ENCODE assay signal across 25 cellular contexts in the genomic region with DNA sequence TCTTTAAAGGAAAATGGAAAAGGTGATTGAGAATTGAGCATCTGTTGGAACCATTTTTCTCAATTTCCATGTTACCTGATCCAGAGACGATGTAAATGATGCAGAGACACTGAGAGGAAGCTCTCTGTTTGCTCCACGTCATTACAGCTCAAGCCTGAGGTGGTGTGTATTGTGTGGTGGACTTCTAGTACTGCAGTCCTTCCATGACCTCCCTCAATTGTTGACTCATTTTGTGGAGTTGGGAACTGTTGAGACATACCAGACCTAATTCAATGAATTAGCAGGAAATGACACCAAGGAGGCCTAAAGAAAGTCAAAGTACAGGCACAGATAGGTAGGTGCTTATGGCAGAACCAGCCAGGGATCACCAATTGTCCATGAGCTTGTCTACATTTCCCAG. TPM values are rescaled to one million over a fixed set of nuclear protein-coding genes. Genes with fewer than 3 reads are reported as not detected.
A peak's percentile ranks its signal among the peaks of the same experiment; 100 is the strongest.
DNase-seq lines count a peak whose midpoint lies in the region; ATAC-seq and TF ChIP-seq lines count a peak whose summit lies in the region.
"Had no signal": no experiment of that assay in that cellular context is flagged by ENCODE, and none has a peak within 500 bp of the region (broad histone marks: within the 10 kb centered on the region; RNA-seq: fewer than 3 reads in every experiment).

No MANE protein-coding gene starts in this region.

- H3K9me3 ChIP-seq in IMR-90 (ENCODE audit: control insufficient read depth, insufficient read depth, low read length), result no peaks in the 10 kb centered on the region
- H3K9me3 ChIP-seq in mammary epithelial cell (replicated peaks; ENCODE audit: insufficient read depth, low read length), result no peaks in the 10 kb centered on the region
- no peaks in the 10 kb centered on the region for H3K9me3 ChIP-seq in mesenchymal stem cell (ENCODE audit: control insufficient read depth, low read length)
- no peaks in the 10 kb centered on the region for H3K9me3 ChIP-seq in hepatocyte (ENCODE audit: low read depth)
- H3K9me3 ChIP-seq: adrenal gland, SK-N-SH, testis had no signal

- H2BK5ac ChIP-seq in IMR-90 (ENCODE audit: low read depth, low read length, poor library complexity, severe bottlenecking) (peak overlapping the region; percentile 53), mesenchymal stem cell (ENCODE audit: low read depth, low read length, poor library complexity, severe bottlenecking) (no peak overlapping the region)

- no peak overlapping the region for H3K56ac ChIP-seq in IMR-90 (ENCODE audit: extremely low read depth, insufficient read depth, low read length)

- no peaks in the 10 kb centered on the region for H4K20me1 ChIP-seq in IMR-90 (ENCODE audit: insufficient read depth, low read length)
- H4K20me1 ChIP-seq in mammary epithelial cell (ENCODE audit: insufficient read depth, low read length), result no peaks in the 10 kb centered on the region
- no peaks in the 10 kb centered on the region for H4K20me1 ChIP-seq in hepatocyte (ENCODE audit: insufficient read depth, poor library complexity, severe bottlenecking)

- H4K91ac ChIP-seq in IMR-90 (ENCODE audit: insufficient read depth, low read depth, low read length) (peak overlapping the region; percentile 45; the same call in 1 of the 2 replicates), mesenchymal stem cell (ENCODE audit: low read length) (no peak overlapping the region)

- CTCF ChIA-PET in IMR-90 (lab: Yijun Ruan, JAX), result interaction anchor here (0.7 kb wide), 1 partner anchor 13 kb away, joined by 5 read pairs; no protein-coding TSS in a partner anchor
- CTCF ChIA-PET in mammary epithelial cell (lab: Charles Lee; ENCODE audit: low non-redundant PET), result no interaction called here

- H3K4me1 ChIP-seq in IMR-90 (ENCODE audit: control insufficient read depth, insufficient read depth, low read length) (peaks cover 9% of the 10 kb centered on the region), mammary epithelial cell (ENCODE audit: insufficient read depth, low read length) (peaks cover 5% of the 10 kb centered on the region), mesenchymal stem cell (ENCODE audit: control insufficient read depth, insufficient read depth, low read depth, low read length) (no peaks in the 10 kb centered on the region), hepatocyte (ENCODE audit: insufficient read depth) (no peaks in the 10 kb centered on the region)
- H3K4me1 ChIP-seq: adrenal gland, testis had no signal

- BruUV-seq in IMR-90 (replicated peaks; lab: Mats Ljungman, UMichigan) (no TSS peak), mammary epithelial cell (replicated peaks; lab: Mats Ljungman, UMichigan) (no TSS peak)

- H4K8ac ChIP-seq in IMR-90 (ENCODE audit: low read depth in 2 of 2, low read length in 2 of 2) (peak overlapping the region in 1 of 2 experiments; percentile 27; a peak in 1 of 4 replicates), mesenchymal stem cell (ENCODE audit: low read length) (no peak overlapping the region)

- peaks cover 6% of the 10 kb centered on the region for H3K9me1 ChIP-seq in IMR-90 (ENCODE audit: insufficient read depth, low read length)

- no peak overlapping the region for H3K4me2 ChIP-seq in IMR-90 (ENCODE audit: low read depth, low read length)
- no peak overlapping the region for H3K4me2 ChIP-seq in mammary epithelial cell (ENCODE audit: insufficient read depth, low read depth, low read length)
- H3K4me2 ChIP-seq in mesenchymal stem cell (ENCODE audit: low read length, poor library complexity, severe bottlenecking), result no peak overlapping the region
- H3K4me2 ChIP-seq in hepatocyte, result no peak overlapping the region
- H3K4me2 ChIP-seq: SK-N-SH had no signal

- H3K79me1 ChIP-seq in IMR-90 (ENCODE audit: low read depth in 1 of 2, low read length in 2 of 2) (no peaks in the 10 kb centered on the region), mesenchymal stem cell (replicated peaks; ENCODE audit: low read length, poor library complexity, severe bottlenecking) (no peaks in the 10 kb centered on the region)

- peak overlapping the region; percentile 81; the same call in 1 of the 2 replicates for H4K5ac ChIP-seq in IMR-90 (ENCODE audit: low read depth, low read length)

- H2BK15ac ChIP-seq in IMR-90 (ENCODE audit: low read depth, low read length) (peak overlapping the region; percentile 74), mesenchymal stem cell (ENCODE audit: low read depth, poor library complexity, severe bottlenecking) (no peak overlapping the region)

- TF ChIP-seq CTCF in IMR-90 (conservative IDR thresholded peaks at IDR 0.05; ENCODE audit: low read depth, low read length) (no peak), mammary epithelial cell (conservative IDR thresholded peaks at IDR 0.05 in 1 of 2, IDR thresholded peaks at IDR 0.05 in 1 of 2; ENCODE audit: extremely low read depth in 1 of 2, insufficient read depth in 1 of 2, low read depth in 1 of 2, low read length in 2 of 2) (no peak), hepatocyte (IDR thresholded peaks at IDR 0.05; ENCODE audit: poor library complexity) (no peak)

- H2AK5ac ChIP-seq in IMR-90 (ENCODE audit: low read depth, low read length), result peak overlapping the region; percentile 76; the same call in 1 of the 2 replicates
- H2AK5ac ChIP-seq in mesenchymal stem cell (ENCODE audit: low read length, severe bottlenecking), result no peak overlapping the region

- peak overlapping the region; percentile 84; the same call in 1 of the 2 replicates for H3K18ac ChIP-seq in IMR-90 (ENCODE audit: low read depth, low read length)
- H3K18ac ChIP-seq in mesenchymal stem cell (ENCODE audit: low read depth in 1 of 2, low read length in 2 of 2), result no peak overlapping the region

- dilution Hi-C loops in IMR-90 (cut with HindIII; ENCODE audit: low sequenced_read_pairs, unreplicated experiment), result no loop called here
- dilution Hi-C loops in mammary epithelial cell (cut with HindIII; ENCODE audit: low sequenced_read_pairs), result no loop called here

- H3K79me2 ChIP-seq in mammary epithelial cell (ENCODE audit: insufficient read depth, low read length) (no peaks in the 10 kb centered on the region), hepatocyte (no peaks in the 10 kb centered on the region)

- peak; percentile 30 for DNase-seq in EH (ENCODE audit: low read depth)
- DNase-seq in IMR-90, result peak; percentile 28
- peak; percentile 25 for DNase-seq in mammary epithelial cell
- peak; percentile 24 for DNase-seq in mesenchymal stem cell
- no peak for DNase-seq in NCI-H128 (lab: John Stamatoyannopoulos, UW; ENCODE audit: unreplicated experiment)
- no peak for DNase-seq in mesenteric fat pad (ENCODE audit: low spot score)
- DNase-seq in hepatocyte (ENCODE audit: low spot score), result no peak
- DNase-seq: activated B cell treated with CpG ODN at 0.5 μM for 24 hours; activated CD4-positive, alpha-beta T cell treated with anti-CD3 and anti-CD28 coated beads, Interleukin-2, amount 50 U/mL, for 48 hours; activated gamma-delta T cell treated with Interleukin-2 at 50 U/mL for 16 hours; activated T-cell treated with anti-CD3 and anti-CD28 coated beads for 4 hours; adrenal gland; caudate nucleus; DMS79 treated with DMSO at 0.1 percent for 48 hours; glutamatergic neuron; MV-4-11; NCI-H187 treated with DMSO at 0.1 percent for 48 hours; NCI-H345; SK-N-SH; stimulated activated CD4-positive, alpha-beta T cell treated with anti-CD3 and anti-CD28 coated beads, Interleukin-2, amount 100 ng/mL, for 24 hours; stimulated activated naive B cell treated with anti-CD40 and anti-IgM and Interleukin-4, amounts not matched to agents 10 μg/mL and 1 μg/mL and 100 μg/mL, for 72 hours; testis had no signal

- no peak overlapping the region for H3K4me3 ChIP-seq in IMR-90 (ENCODE audit: insufficient read depth, low read depth, low read length)
- no peak overlapping the region for H3K4me3 ChIP-seq in mammary epithelial cell (replicated peaks in 1 of 3; ENCODE audit: insufficient read depth in 1 of 3, low read depth in 2 of 3, low read length in 3 of 3)
- H3K4me3 ChIP-seq in mesenchymal stem cell (ENCODE audit: insufficient read depth in 1 of 2, low read depth in 1 of 2, low read length in 2 of 2), result no peak overlapping the region
- no peak overlapping the region for H3K4me3 ChIP-seq in hepatocyte
- H3K4me3 ChIP-seq: adrenal gland, testis had no signal

- H3K9ac ChIP-seq in IMR-90 (ENCODE audit: low read depth, low read length) (no peak overlapping the region), mammary epithelial cell (ENCODE audit: insufficient read depth, low read length) (no peak overlapping the region), mesenchymal stem cell (ENCODE audit: low read length) (no peak overlapping the region)
- H3K9ac ChIP-seq: SK-N-SH had no signal

- POLR2A ChIA-PET in IMR-90 (lab: Charles Lee; ENCODE audit: unreplicated experiment), result no interaction called here

- in situ Hi-C loops in IMR-90 (cut with MboI; ENCODE audit: low sequenced_read_pairs) (no loop called here), mammary epithelial cell (cut with MboI; ENCODE audit: low sequenced_read_pairs in 2 of 2) (no loop called here)

- no CpG with 5 or more reads among the region's 2 CpGs for WGBS in IMR-90 (ENCODE audit: extremely low coverage in 2 of 2, insufficient read length in 1 of 2), 2 experiments
- 91% methylated on average over 2 of the region's 2 CpGs for WGBS in mammary epithelial cell (ENCODE audit: low coverage, missing lambda C conversion rate)
- WGBS in mesenchymal stem cell, result 76% methylated on average over 2 of the region's 2 CpGs
- 86% methylated on average over 2 of the region's 2 CpGs for WGBS in hepatocyte (ENCODE audit: low lambda C conversion rate, missing lambda C conversion rate)

- no peaks in the 10 kb centered on the region for H3K9me2 ChIP-seq in hepatocyte (replicated peaks; ENCODE audit: insufficient read depth)
- H3K9me2 ChIP-seq: SK-N-SH had no signal

- H3K14ac ChIP-seq in IMR-90 (replicated peaks; ENCODE audit: low read depth, low read length) (peak overlapping the region; percentile 71), mesenchymal stem cell (ENCODE audit: low read length in 2 of 2) (no peak overlapping the region)

- TF ChIP-seq RAD21 in IMR-90 (IDR thresholded peaks at IDR 0.05; ENCODE audit: low read length), result no peak

- H2BK20ac ChIP-seq in IMR-90 (ENCODE audit: low read depth, low read length), result peak overlapping the region; percentile 74

- H3K23ac ChIP-seq in IMR-90 (ENCODE audit: low read depth, low read length) (peak overlapping the region; percentile 71; the same call in 1 of the 2 replicates), mesenchymal stem cell (ENCODE audit: low read length in 2 of 2) (no peak overlapping the region)

- no peaks in the 10 kb centered on the region for H3K27me3 ChIP-seq in IMR-90 (ENCODE audit: control insufficient read depth, insufficient read depth, low read length)
- H3K27me3 ChIP-seq in mammary epithelial cell (ENCODE audit: insufficient read depth, low read length), result no peaks in the 10 kb centered on the region
- no peaks in the 10 kb centered on the region for H3K27me3 ChIP-seq in mesenchymal stem cell (ENCODE audit: control insufficient read depth in 1 of 2, insufficient read depth in 1 of 2, low read length in 2 of 2)
- H3K27me3 ChIP-seq in hepatocyte, result no peaks in the 10 kb centered on the region
- H3K27me3 ChIP-seq: adrenal gland, testis had no signal

- H3K4ac ChIP-seq in IMR-90 (ENCODE audit: low read depth, low read length) (peak overlapping the region; percentile 36), mesenchymal stem cell (ENCODE audit: low read depth in 1 of 2, low read length in 2 of 2) (no peak overlapping the region)

- no peak for ATAC-seq in IMR-90 (ENCODE audit: low read depth)
- ATAC-seq: esophagus mucosa; natural killer cell treated with Interleukin-12 subunit alpha and Interleukin-12 subunit beta and Interleukin-15 and Interleukin-18, amount 100 ng/mL, for 72 hours; stimulated activated naive B cell treated with anti-CD40 and anti-IgM and Interleukin-4, amounts not matched to agents 10 μg/mL and 1 μg/mL and 100 μg/mL, for 72 hours had no signal

- no peak overlapping the region for H2BK12ac ChIP-seq in mesenchymal stem cell (ENCODE audit: low read length in 2 of 2)

- intact Hi-C loops in IMR-90 (cut with micrococcal nuclease) (no loop called here), mammary epithelial cell (cut with micrococcal nuclease) (no loop called here)

- H3K36me3 ChIP-seq in IMR-90 (ENCODE audit: control insufficient read depth, insufficient read depth, low read length) (no peaks in the 10 kb centered on the region), mammary epithelial cell (ENCODE audit: insufficient read depth, low read length) (no peaks in the 10 kb centered on the region), mesenchymal stem cell (ENCODE audit: control insufficient read depth in 1 of 2, insufficient read depth in 2 of 2, low read depth in 1 of 2, low read length in 2 of 2) (no peaks in the 10 kb centered on the region), hepatocyte (replicated peaks; ENCODE audit: insufficient read depth, low read depth) (no peaks in the 10 kb centered on the region)
- H3K36me3 ChIP-seq: adrenal gland had no signal

- H2BK120ac ChIP-seq in IMR-90 (ENCODE audit: low read depth, low read length) (peak overlapping the region; percentile 44; the same call in 1 of the 2 replicates), mesenchymal stem cell (ENCODE audit: low read depth, low read length) (no peak overlapping the region)

- H3K27ac ChIP-seq in IMR-90 (ENCODE audit: insufficient read depth, low read length) (no peak overlapping the region), mammary epithelial cell (ENCODE audit: insufficient read depth, low read depth, low read length) (no peak overlapping the region), mesenchymal stem cell (ENCODE audit: low read length, poor library complexity, severe bottlenecking) (no peak overlapping the region), hepatocyte (no peak overlapping the region)
- H3K27ac ChIP-seq: adrenal gland, testis had no signal

- H2AFZ ChIP-seq in IMR-90 (replicated peaks; ENCODE audit: low read length, poor library complexity) (peak overlapping the region; percentile 60), mammary epithelial cell (ENCODE audit: low read depth, low read length) (no peak overlapping the region), mesenchymal stem cell (ENCODE audit: low read depth, low read length) (no peak overlapping the region), hepatocyte (no peak overlapping the region)

- TF ChIP-seq POLR2A in IMR-90 (IDR thresholded peaks at IDR 0.05; ENCODE audit: low read depth, low read length), result no peak

- H2AK9ac ChIP-seq in IMR-90 (replicated peaks; ENCODE audit: low read depth, low read length, poor library complexity), result no peak overlapping the region

RNA-seq across cellular contexts. Expression of a gene that starts 15.6 kb away (rescaled TPM):
- total RNA-seq in IMR-90 (2012; rRNA removed), result under 0.01 and 0.18 TPM in 2 replicates
- 0.06 and 0.10 TPM in 2 replicates for polyA plus RNA-seq in IMR-90 (2012; rRNA removed)
- polyA plus RNA-seq in IMR-90 (2012; cell fraction: cytosol; rRNA removed), result 0.01 TPM in 1 of 2 replicates, not detected in the other
- 0.02 and 0.76 TPM in 2 replicates for polyA plus RNA-seq in IMR-90 (2012; cell fraction: nucleus; rRNA removed; ENCODE audit: low replicate concordance)
- under 1 TPM in 1 of 2 donors, not detected in 1; 0.07 TPM for total RNA-seq in mammary epithelial cell
- polyA plus RNA-seq in mammary epithelial cell, result not detected
- polyA minus RNA-seq in mammary epithelial cell, result not detected
- polyA plus RNA-seq in mesenchymal stem cell (2013, experiment 1 of 2), result 0.04 TPM
- polyA plus RNA-seq in mesenchymal stem cell (2013, experiment 2 of 2), result 0.07 TPM
- total RNA-seq in mesenteric fat pad, result 15.9 TPM
- total RNA-seq in hepatocyte, result 0.36 and 0.43 TPM in 2 replicates
- polyA plus RNA-seq in hepatocyte, result not detected in 2 replicates
- total RNA-seq: activated B cell treated with CpG ODN at 0.5 μM for 24 hours; natural killer cell treated with Interleukin-12 subunit alpha and Interleukin-12 subunit beta and Interleukin-15 and Interleukin-18, amount 100 ng/mL, for 72 hours had no signal
- polyA plus RNA-seq: IgD-negative memory B cell had no signal

Comparison
In these comparisons a context has a peak if more than half of its experiments do, and no peak if none do; other contexts are left out.
1. DNase-seq: peak in EH (single experiment), IMR-90 (single experiment), mammary epithelial cell (single experiment) and mesenchymal stem cell (single experiment); none in NCI-H128 (single experiment), mesenteric fat pad (single experiment) and hepatocyte (single experiment).
2. RNA of a gene that starts 15.6 kb away (total RNA-seq): 15.9 TPM in mesenteric fat pad (single experiment); 0.36 to 0.43 TPM in hepatocyte, under 0.01 to 0.18 TPM in IMR-90 and 0.07 TPM in mammary epithelial cell; every median in the first group is over 10 times any median in the second.